Comparison of ENCODE assay signal across 1 cellular context in the genomic region with DNA sequence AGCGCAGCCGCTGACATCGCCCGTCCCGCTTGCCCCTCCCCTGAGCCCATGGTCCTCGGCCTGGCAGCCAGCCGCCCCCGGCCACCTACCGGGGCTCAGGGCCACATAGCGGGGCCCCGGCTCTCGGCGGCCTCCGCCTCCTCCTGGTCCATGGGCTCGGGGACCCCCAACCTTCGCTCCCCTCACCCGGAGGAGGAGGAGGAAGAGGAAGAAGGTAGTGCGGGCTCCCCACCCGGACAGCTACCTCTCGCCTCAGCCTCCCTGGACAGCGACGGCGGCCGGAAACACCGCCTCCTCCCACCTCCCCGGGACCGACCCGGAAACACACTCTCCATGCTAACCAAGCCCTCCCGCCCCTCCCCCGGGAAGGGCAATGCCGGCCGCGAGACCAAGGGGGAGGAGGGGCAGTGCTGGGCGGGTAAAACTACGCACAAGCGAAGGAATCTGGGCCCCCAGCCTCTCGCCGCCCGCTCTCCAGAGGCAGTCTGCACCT.
TF ChIP-seq lines count a peak whose summit lies in the region.

A gene (minus strand): TSS at position 286 of the 493 bp plus-strand sequence. CDS start 2,912 bp downstream, outside the sequence.

TF ChIP-seq in K562, 482 proteins besides CTCF, POLR2A, EP300 and RAD21 (continued from another document and continues in another):
- TF ChIP-seq, protein P1, sequence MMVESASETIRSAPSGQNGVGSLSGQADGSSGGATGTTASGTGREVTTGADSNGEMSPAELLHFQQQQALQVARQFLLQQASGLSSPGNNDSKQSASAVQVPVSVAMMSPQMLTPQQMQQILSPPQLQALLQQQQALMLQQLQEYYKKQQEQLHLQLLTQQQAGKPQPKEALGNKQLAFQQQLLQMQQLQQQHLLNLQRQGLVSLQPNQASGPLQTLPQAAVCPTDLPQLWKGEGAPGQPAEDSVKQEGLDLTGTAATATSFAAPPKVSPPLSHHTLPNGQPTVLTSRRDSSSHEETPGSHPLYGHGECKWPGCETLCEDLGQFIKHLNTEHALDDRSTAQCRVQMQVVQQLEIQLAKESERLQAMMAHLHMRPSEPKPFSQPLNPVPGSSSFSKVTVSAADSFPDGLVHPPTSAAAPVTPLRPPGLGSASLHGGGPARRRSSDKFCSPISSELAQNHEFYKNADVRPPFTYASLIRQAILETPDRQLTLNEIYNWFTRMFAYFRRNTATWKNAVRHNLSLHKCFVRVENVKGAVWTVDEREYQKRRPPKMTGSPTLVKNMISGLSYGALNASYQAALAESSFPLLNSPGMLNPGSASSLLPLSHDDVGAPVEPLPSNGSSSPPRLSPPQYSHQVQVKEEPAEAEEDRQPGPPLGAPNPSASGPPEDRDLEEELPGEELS (CRISPR knock-in tag; IDR thresholded peaks at IDR 0.05; ENCODE audit: borderline replicate concordance), result no peak
- TF ChIP-seq ZNF165 (CRISPR knock-in tag; IDR thresholded peaks at IDR 0.05; ENCODE audit: borderline replicate concordance), result 0 out of 2 replicates have a peak, but pooled peaks have one; percentile 52
- TF ChIP-seq SIN3A (IDR thresholded peaks at IDR 0.05; ENCODE audit: borderline replicate concordance in 2 of 2, control insufficient read depth in 1 of 2, low read depth in 2 of 2, low read length in 2 of 2), result peak in 1 of 2 experiments; percentile 69
- TF ChIP-seq ZFP1 (CRISPR knock-in tag; IDR thresholded peaks at IDR 0.05), result no peak
- TF ChIP-seq, protein P2, sequence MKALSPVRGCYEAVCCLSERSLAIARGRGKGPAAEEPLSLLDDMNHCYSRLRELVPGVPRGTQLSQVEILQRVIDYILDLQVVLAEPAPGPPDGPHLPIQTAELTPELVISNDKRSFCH (CRISPR knock-in tag; IDR thresholded peaks at IDR 0.05), result no peak
- TF ChIP-seq, protein P2 (tag; IDR thresholded peaks at IDR 0.05), result no peak
- TF ChIP-seq, protein P3, sequence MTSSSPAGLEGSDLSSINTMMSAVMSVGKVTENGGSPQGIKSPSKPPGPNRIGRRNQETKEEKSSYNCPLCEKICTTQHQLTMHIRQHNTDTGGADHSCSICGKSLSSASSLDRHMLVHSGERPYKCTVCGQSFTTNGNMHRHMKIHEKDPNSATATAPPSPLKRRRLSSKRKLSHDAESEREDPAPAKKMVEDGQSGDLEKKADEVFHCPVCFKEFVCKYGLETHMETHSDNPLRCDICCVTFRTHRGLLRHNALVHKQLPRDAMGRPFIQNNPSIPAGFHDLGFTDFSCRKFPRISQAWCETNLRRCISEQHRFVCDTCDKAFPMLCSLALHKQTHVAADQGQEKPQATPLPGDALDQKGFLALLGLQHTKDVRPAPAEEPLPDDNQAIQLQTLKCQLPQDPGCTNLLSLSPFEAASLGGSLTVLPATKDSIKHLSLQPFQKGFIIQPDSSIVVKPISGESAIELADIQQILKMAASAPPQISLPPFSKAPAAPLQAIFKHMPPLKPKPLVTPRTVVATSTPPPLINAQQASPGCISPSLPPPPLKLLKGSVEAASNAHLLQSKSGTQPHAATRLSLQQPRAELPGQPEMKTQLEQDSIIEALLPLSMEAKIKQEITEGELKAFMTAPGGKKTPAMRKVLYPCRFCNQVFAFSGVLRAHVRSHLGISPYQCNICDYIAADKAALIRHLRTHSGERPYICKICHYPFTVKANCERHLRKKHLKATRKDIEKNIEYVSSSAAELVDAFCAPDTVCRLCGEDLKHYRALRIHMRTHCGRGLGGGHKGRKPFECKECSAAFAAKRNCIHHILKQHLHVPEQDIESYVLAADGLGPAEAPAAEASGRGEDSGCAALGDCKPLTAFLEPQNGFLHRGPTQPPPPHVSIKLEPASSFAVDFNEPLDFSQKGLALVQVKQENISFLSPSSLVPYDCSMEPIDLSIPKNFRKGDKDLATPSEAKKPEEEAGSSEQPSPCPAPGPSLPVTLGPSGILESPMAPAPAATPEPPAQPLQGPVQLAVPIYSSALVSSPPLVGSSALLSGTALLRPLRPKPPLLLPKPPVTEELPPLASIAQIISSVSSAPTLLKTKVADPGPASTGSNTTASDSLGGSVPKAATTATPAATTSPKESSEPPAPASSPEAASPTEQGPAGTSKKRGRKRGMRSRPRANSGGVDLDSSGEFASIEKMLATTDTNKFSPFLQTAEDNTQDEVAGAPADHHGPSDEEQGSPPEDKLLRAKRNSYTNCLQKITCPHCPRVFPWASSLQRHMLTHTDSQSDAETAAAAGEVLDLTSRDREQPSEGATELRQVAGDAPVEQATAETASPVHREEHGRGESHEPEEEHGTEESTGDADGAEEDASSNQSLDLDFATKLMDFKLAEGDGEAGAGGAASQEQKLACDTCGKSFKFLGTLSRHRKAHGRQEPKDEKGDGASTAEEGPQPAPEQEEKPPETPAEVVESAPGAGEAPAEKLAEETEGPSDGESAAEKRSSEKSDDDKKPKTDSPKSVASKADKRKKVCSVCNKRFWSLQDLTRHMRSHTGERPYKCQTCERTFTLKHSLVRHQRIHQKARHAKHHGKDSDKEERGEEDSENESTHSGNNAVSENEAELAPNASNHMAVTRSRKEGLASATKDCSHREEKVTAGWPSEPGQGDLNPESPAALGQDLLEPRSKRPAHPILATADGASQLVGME (CRISPR knock-in tag; IDR thresholded peaks at IDR 0.05), result 0 out of 2 replicates have a peak, but pooled peaks have one; percentile 56
- no peak for TF ChIP-seq NFIX (CRISPR knock-in tag; IDR thresholded peaks at IDR 0.05; ENCODE audit: low read depth)
- TF ChIP-seq, protein P4, sequence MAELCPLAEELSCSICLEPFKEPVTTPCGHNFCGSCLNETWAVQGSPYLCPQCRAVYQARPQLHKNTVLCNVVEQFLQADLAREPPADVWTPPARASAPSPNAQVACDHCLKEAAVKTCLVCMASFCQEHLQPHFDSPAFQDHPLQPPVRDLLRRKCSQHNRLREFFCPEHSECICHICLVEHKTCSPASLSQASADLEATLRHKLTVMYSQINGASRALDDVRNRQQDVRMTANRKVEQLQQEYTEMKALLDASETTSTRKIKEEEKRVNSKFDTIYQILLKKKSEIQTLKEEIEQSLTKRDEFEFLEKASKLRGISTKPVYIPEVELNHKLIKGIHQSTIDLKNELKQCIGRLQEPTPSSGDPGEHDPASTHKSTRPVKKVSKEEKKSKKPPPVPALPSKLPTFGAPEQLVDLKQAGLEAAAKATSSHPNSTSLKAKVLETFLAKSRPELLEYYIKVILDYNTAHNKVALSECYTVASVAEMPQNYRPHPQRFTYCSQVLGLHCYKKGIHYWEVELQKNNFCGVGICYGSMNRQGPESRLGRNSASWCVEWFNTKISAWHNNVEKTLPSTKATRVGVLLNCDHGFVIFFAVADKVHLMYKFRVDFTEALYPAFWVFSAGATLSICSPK (IDR thresholded peaks at IDR 0.05; ENCODE audit: borderline replicate concordance), result no peak
- TF ChIP-seq, protein P5, sequence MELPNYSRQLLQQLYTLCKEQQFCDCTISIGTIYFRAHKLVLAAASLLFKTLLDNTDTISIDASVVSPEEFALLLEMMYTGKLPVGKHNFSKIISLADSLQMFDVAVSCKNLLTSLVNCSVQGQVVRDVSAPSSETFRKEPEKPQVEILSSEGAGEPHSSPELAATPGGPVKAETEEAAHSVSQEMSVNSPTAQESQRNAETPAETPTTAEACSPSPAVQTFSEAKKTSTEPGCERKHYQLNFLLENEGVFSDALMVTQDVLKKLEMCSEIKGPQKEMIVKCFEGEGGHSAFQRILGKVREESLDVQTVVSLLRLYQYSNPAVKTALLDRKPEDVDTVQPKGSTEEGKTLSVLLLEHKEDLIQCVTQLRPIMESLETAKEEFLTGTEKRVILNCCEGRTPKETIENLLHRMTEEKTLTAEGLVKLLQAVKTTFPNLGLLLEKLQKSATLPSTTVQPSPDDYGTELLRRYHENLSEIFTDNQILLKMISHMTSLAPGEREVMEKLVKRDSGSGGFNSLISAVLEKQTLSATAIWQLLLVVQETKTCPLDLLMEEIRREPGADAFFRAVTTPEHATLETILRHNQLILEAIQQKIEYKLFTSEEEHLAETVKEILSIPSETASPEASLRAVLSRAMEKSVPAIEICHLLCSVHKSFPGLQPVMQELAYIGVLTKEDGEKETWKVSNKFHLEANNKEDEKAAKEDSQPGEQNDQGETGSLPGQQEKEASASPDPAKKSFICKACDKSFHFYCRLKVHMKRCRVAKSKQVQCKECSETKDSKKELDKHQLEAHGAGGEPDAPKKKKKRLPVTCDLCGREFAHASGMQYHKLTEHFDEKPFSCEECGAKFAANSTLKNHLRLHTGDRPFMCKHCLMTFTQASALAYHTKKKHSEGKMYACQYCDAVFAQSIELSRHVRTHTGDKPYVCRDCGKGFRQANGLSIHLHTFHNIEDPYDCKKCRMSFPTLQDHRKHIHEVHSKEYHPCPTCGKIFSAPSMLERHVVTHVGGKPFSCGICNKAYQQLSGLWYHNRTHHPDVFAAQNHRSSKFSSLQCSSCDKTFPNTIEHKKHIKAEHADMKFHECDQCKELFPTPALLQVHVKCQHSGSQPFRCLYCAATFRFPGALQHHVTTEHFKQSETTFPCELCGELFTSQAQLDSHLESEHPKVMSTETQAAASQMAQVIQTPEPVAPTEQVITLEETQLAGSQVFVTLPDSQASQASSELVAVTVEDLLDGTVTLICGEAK (IDR thresholded peaks at IDR 0.05), result peak; percentile 96
- TF ChIP-seq, protein P5 (CRISPR knock-in tag; IDR thresholded peaks at IDR 0.05), result no peak
- TF ChIP-seq ZNF3 (CRISPR knock-in tag; IDR thresholded peaks at IDR 0.05), result no peak
- no peak for TF ChIP-seq DMBX1 (CRISPR knock-in tag; IDR thresholded peaks at IDR 0.05; ENCODE audit: borderline replicate concordance)
- no peak for TF ChIP-seq SMAD2 (IDR thresholded peaks at IDR 0.05; ENCODE audit: low read depth, low read length)
- TF ChIP-seq PML (IDR thresholded peaks at IDR 0.05; ENCODE audit: low read length), result peak; percentile 46; the same call in 1 of the 2 replicates
- TF ChIP-seq HDAC2 (IDR thresholded peaks at IDR 0.05), result peak; percentile 89
- no peak for TF ChIP-seq ZNF239 (CRISPR knock-in tag; IDR thresholded peaks at IDR 0.05)
- TF ChIP-seq NCOA6 (IDR thresholded peaks at IDR 0.05), result no peak
- TF ChIP-seq, protein P6, sequence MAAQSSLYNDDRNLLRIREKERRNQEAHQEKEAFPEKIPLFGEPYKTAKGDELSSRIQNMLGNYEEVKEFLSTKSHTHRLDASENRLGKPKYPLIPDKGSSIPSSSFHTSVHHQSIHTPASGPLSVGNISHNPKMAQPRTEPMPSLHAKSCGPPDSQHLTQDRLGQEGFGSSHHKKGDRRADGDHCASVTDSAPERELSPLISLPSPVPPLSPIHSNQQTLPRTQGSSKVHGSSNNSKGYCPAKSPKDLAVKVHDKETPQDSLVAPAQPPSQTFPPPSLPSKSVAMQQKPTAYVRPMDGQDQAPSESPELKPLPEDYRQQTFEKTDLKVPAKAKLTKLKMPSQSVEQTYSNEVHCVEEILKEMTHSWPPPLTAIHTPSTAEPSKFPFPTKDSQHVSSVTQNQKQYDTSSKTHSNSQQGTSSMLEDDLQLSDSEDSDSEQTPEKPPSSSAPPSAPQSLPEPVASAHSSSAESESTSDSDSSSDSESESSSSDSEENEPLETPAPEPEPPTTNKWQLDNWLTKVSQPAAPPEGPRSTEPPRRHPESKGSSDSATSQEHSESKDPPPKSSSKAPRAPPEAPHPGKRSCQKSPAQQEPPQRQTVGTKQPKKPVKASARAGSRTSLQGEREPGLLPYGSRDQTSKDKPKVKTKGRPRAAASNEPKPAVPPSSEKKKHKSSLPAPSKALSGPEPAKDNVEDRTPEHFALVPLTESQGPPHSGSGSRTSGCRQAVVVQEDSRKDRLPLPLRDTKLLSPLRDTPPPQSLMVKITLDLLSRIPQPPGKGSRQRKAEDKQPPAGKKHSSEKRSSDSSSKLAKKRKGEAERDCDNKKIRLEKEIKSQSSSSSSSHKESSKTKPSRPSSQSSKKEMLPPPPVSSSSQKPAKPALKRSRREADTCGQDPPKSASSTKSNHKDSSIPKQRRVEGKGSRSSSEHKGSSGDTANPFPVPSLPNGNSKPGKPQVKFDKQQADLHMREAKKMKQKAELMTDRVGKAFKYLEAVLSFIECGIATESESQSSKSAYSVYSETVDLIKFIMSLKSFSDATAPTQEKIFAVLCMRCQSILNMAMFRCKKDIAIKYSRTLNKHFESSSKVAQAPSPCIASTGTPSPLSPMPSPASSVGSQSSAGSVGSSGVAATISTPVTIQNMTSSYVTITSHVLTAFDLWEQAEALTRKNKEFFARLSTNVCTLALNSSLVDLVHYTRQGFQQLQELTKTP (IDR thresholded peaks at IDR 0.05; ENCODE audit: low read depth in 1 of 2, partially characterized antibody in 2 of 2), result peak in 1 of 2 experiments; percentile 28
- TF ChIP-seq SMARCC2 (IDR thresholded peaks at IDR 0.05; ENCODE audit: low read depth), result no peak
- TF ChIP-seq, protein P7, sequence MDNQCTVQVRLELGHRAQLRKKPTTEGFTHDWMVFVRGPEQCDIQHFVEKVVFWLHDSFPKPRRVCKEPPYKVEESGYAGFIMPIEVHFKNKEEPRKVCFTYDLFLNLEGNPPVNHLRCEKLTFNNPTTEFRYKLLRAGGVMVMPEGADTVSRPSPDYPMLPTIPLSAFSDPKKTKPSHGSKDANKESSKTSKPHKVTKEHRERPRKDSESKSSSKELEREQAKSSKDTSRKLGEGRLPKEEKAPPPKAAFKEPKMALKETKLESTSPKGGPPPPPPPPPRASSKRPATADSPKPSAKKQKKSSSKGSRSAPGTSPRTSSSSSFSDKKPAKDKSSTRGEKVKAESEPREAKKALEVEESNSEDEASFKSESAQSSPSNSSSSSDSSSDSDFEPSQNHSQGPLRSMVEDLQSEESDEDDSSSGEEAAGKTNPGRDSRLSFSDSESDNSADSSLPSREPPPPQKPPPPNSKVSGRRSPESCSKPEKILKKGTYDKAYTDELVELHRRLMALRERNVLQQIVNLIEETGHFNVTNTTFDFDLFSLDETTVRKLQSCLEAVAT (IDR thresholded peaks at IDR 0.05), result no peak
